Comparison of ENCODE assay signal across 9 cellular contexts in the genomic region with DNA sequence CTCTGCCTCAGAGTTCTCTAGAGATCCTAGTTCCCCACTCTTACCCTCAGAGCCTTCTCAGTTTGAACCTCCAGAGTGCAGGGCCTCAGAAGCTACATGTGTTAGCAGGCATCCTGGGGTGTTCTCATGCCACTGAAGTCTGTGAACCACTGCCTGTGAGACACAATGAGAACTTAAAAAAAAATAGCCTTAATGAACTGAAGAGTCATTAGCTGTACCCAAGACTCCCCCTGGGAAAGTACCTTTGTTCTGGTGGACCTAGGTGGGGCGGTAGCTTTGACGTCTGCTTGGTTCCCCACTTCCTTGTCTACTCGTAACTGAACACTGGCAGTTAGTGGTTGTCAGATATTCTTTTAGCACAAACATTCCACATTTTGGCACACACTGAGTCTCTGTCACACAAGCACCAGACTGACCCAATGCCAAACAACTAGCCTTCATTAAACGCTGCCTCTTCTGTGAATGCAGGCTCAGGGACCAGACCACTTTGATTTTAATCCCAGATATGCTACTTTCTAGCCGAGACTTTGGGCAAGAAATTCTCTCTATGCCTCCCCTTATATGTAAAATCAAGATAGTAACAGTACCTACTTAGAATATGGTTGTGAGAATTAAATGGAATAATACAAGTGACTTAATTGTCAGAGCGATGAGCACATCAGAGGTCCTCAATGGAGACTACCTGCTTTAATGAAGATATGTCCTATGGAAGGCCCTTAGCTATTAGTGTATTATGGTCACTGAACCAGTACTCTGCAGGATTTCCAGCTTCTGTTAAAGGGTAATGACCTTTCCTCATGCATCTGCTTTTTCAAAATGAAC.
DNase-seq lines count a peak whose midpoint lies in the region; ATAC-seq lines count a peak whose summit lies in the region.
"Had no signal": no experiment of that assay in that cellular context is flagged by ENCODE, and none has a peak within 500 bp of the region (broad histone marks: within the 10 kb centered on the region; RNA-seq: fewer than 3 reads in every experiment).

No MANE protein-coding gene starts in this region.

- peak overlapping the region; percentile 72 for H3K27ac ChIP-seq in muscle layer of duodenum (ENCODE audit: low read length)

- DNase-seq in cerebellar cortex (ENCODE audit: low spot score): no peak
- no peak for DNase-seq in NCI-H82 treated with DMSO at 0.1 percent for 48 hours (lab: John Stamatoyannopoulos, UW; ENCODE audit: unreplicated experiment)
- DNase-seq in DMS153 treated with DMSO at 0.1 percent for 48 hours (lab: John Stamatoyannopoulos, UW; ENCODE audit: unreplicated experiment): no peak
- DNase-seq in kidney tubule cell (ENCODE audit: low spot score): no peak

- H3K9me3 Mint-ChIP-seq in T-helper 1 cell treated with Interleukin-12 subunit alpha and Interleukin-12 subunit beta and Interleukin-4 antibody, amounts not matched to agents 30 μg/mL and 1 μg/mL, for 36 hours: peaks cover 6% of the 10 kb centered on the region

- H3K36me3 ChIP-seq in muscle layer of duodenum (ENCODE audit: control insufficient read depth in 1 of 2, insufficient read depth in 2 of 2, low read length in 2 of 2): no peaks in the 10 kb centered on the region

- peak overlapping the region; percentile 97 for H3K27ac Mint-ChIP-seq in T-helper 1 cell treated with Interleukin-12 subunit alpha and Interleukin-12 subunit beta and Interleukin-4 antibody, amounts not matched to agents 30 μg/mL and 1 μg/mL, for 36 hours

- H3K4me3 Mint-ChIP-seq in T-helper 1 cell treated with Interleukin-12 subunit alpha and Interleukin-12 subunit beta and Interleukin-4 antibody, amounts not matched to agents 30 μg/mL and 1 μg/mL, for 36 hours: peak overlapping the region; percentile 86

- peaks cover 62% of the 10 kb centered on the region for H3K4me1 Mint-ChIP-seq in T-helper 1 cell treated with Interleukin-12 subunit alpha and Interleukin-12 subunit beta and Interleukin-4 antibody, amounts not matched to agents 30 μg/mL and 1 μg/mL, for 36 hours (ENCODE audit: low read depth)

- H3K4me1 ChIP-seq in muscle layer of duodenum (ENCODE audit: control insufficient read depth in 1 of 2, insufficient read depth in 2 of 2, low read length in 2 of 2): peaks cover 4 to 13% of the 10 kb centered on the region in 2 donors

- H3K9me3 ChIP-seq in muscle layer of duodenum (ENCODE audit: control insufficient read depth in 1 of 2, low read length in 2 of 2): no peaks in the 10 kb centered on the region

- H3K4me3 ChIP-seq in muscle layer of duodenum (ENCODE audit: low read depth in 1 of 2, low read length in 2 of 2): no peak overlapping the region
- H3K4me3 ChIP-seq: K562 had no signal

- no peaks in the 10 kb centered on the region for H3K27me3 Mint-ChIP-seq in T-helper 1 cell treated with Interleukin-12 subunit alpha and Interleukin-12 subunit beta and Interleukin-4 antibody, amounts not matched to agents 30 μg/mL and 1 μg/mL, for 36 hours (ENCODE audit: low read depth)

- H3K27me3 ChIP-seq in muscle layer of duodenum (ENCODE audit: low read depth, low read length): no peaks in the 10 kb centered on the region

- peak; percentile 79 for ATAC-seq in GM18867 (IDR thresholded peaks at IDR 0.05; ENCODE audit: unreplicated experiment)
- peak; percentile 91 for ATAC-seq in GM21786 (IDR thresholded peaks at IDR 0.05; ENCODE audit: unreplicated experiment)
- ATAC-seq: K562 had no signal

- H3K36me3 Mint-ChIP-seq in T-helper 1 cell treated with Interleukin-12 subunit alpha and Interleukin-12 subunit beta and Interleukin-4 antibody, amounts not matched to agents 30 μg/mL and 1 μg/mL, for 36 hours (ENCODE audit: low read depth): peaks cover 35% of the 10 kb centered on the region
